In the genomic region with DNA sequence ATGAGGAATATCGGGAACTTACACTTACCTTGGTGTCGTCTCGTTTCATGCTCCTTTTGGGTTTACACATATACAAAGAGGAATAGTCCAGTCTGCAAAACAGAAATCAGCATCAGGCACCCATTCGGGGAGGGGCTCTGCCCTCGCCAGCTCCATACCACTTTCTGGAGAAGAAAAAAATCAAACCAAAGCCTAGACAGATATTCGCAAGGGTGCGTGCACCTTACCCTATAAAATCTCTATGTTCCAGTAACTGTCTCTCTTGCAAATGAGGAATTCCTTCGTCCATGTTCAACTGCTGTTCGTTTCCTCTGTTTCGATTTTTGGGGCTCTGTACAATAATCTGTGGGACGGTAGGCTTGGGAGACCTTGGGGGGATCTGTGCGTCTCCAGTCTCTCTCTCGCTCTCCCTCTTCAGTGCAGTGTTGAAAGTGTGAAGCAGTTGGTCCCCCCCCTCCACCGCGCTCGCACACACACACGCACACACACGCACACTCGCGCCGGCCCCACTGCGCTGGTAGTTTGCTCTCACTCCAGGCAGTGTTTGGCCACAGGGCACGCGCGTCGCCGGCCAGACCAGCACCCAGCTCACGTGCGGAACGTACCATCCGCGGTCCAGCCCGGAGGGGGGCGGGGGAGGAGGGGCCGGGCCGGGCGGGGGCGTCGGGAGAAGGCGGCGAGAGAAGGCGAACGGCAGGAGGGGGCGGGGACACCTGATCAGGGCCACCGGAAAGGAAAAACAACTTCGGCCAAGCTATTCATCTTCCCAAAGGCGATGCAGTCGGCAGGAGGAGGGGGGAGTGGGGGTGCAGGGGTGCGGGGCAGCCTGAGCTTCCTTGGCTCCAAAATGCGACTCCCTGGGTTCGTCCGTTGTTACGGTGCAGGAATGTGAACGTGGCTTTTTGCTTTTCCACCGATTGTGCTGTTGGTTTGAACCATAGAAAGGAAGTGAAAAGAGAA, we compare ENCODE assay signal across 8 cellular contexts. TPM values are rescaled to one million over a fixed set of nuclear protein-coding genes. Genes with fewer than 3 reads are reported as not detected.
A peak's percentile ranks its signal among the peaks of the same experiment; 100 is the strongest.
DNase-seq lines count a peak whose midpoint lies in the region; ATAC-seq, FAIRE-seq and TF ChIP-seq lines count a peak whose summit lies in the region.

TSS of gene BHLHE41 (minus strand) at position 547 of the 960 bp plus-strand sequence. CDS start at position 289, 258 bp downstream.

- H3K4me2 ChIP-seq in K562 (ENCODE audit: insufficient read depth, low read length) (no peak within 1 kb of the TSS), OCI-LY7 (ENCODE audit: low read length) (no peak within 1 kb of the TSS; the same call in 1 of the 2 replicates)

- H3K27me3 ChIP-seq in K562 (ENCODE audit: control insufficient read depth in 2 of 2, insufficient read depth in 2 of 2, low read length in 2 of 2) (peaks cover 46 to 52% of the 10 kb centered on the region in 2 experiments), iPS DF 6.9 (ENCODE audit: control insufficient read depth, insufficient read depth, low read length) (peaks cover 54% of the 10 kb centered on the region), psoas muscle (ENCODE audit: insufficient read depth in 3 of 3, low read length in 2 of 3) (peaks cover 0 to 4% (median 0%) of the 10 kb centered on the region in 3 donors)

- TF ChIP-seq CTCF in K562 (IDR thresholded peaks at IDR 0.05 in 2 of 3, conservative IDR thresholded peaks at IDR 0.05 in 1 of 3; ENCODE audit: insufficient read depth in 2 of 3, low read depth in 1 of 3, low read length in 3 of 3) = no peak
- TF ChIP-seq CTCF in psoas muscle (IDR thresholded peaks at IDR 0.05) = no peak
- TF ChIP-seq CTCF in OCI-LY7 (conservative IDR thresholded peaks at IDR 0.05; ENCODE audit: low read length) = no peak

- DNase-seq in activated CD4-positive, alpha-beta T cell treated with anti-CD3 and anti-CD28 coated beads, Interleukin-2, amount 10 ng/mL, durations not matched to agents 7 days and 5 days = no peak
- no peak for DNase-seq in activated CD4-positive, alpha-beta T cell treated with anti-CD3 and anti-CD28 coated beads, Interleukin-2, amount 50 U/mL, for 4 hours
- peak; percentile 84 for DNase-seq in NCI-H526 treated with DMSO at 0.1 percent for 48 hours (lab: John Stamatoyannopoulos, UW)
- DNase-seq in K562 (ENCODE audit: extremely low read depth in 1 of 4, low spot score in 3 of 4) = peak in 2 of 4 experiments; percentile 47 to 53
- DNase-seq in iPS DF 6.9 (ENCODE audit: low read depth, low spot score) = no peak
- peak; percentile 86 to 93 for DNase-seq in psoas muscle
- DNase-seq in OCI-LY7 (ENCODE audit: low spot score) = no peak

- in situ Hi-C loops in K562 (cut with MboI) = no loop called here

- no peaks in the 10 kb centered on the region for H3K9me2 ChIP-seq in OCI-LY7 (ENCODE audit: insufficient read depth, low read length)

- no peak within 1 kb of the TSS for H3K27ac ChIP-seq in K562 (ENCODE audit: extremely low read depth, low read depth, low read length)
- H3K27ac ChIP-seq in iPS DF 6.9 (ENCODE audit: low read length) = no peak within 1 kb of the TSS
- peak within 1 kb of the TSS; percentile 90 for H3K27ac ChIP-seq in psoas muscle
- H3K27ac ChIP-seq in OCI-LY7 (ENCODE audit: low read depth, low read length, poor library complexity, severe bottlenecking) = no peak within 1 kb of the TSS

- no peak for FAIRE-seq in K562 (lab: Jason Lieb, UNC)

- peaks cover 84% of the 10 kb centered on the region for H3K27me3 Mint-ChIP-seq in activated CD4-positive, alpha-beta T cell treated with anti-CD3 and anti-CD28 coated beads, Interleukin-2, amount 10 ng/mL, durations not matched to agents 7 days and 5 days

- TF ChIP-seq EP300 in K562 (IDR thresholded peaks at IDR 0.05; ENCODE audit: low read length) = no peak

- no TSS peak for BruUV-seq in K562 (replicated peaks; lab: Mats Ljungman, UMichigan)
- no TSS peak for BruUV-seq in OCI-LY7 (replicated peaks; lab: Mats Ljungman, UMichigan)

- H2AFZ ChIP-seq in K562 (ENCODE audit: low read depth, low read length) = no peak within 1 kb of the TSS
- no peak within 1 kb of the TSS for H2AFZ ChIP-seq in OCI-LY7 (ENCODE audit: low read length)

- H3K9ac ChIP-seq in K562 (ENCODE audit: insufficient read depth in 1 of 2, low read depth in 2 of 2, low read length in 2 of 2) = no peak within 1 kb of the TSS

- no peak within 1 kb of the TSS for H3K27ac Mint-ChIP-seq in activated CD4-positive, alpha-beta T cell treated with anti-CD3 and anti-CD28 coated beads, Interleukin-2, amount 10 ng/mL, durations not matched to agents 7 days and 5 days

- peaks cover 2% of the 10 kb centered on the region for H3K36me3 Mint-ChIP-seq in activated CD4-positive, alpha-beta T cell treated with anti-CD3 and anti-CD28 coated beads, Interleukin-2, amount 10 ng/mL, durations not matched to agents 7 days and 5 days (ENCODE audit: low read depth)

- intact Hi-C loops in K562 (cut with micrococcal nuclease) = no loop called here
- intact Hi-C loops in psoas muscle (cut with DNase I) = loop anchor here (5.0 kb wide), 3 partner anchors 73 to 403 kb away; partner anchors contain the start of gene SSPN (in 1 of the 2)
- intact Hi-C loops in OCI-LY7 (cut with micrococcal nuclease; ENCODE audit: unreplicated experiment) = loop anchor here (10.0 kb wide), 1 partner anchor 310 kb away; no protein-coding TSS in a partner anchor

- POLR2A ChIA-PET in activated CD4-positive, alpha-beta T cell treated with anti-CD3 and anti-CD28 coated beads, Interleukin-2, amount 10 ng/mL, durations not matched to agents 7 days and 5 days (lab: Charles Lee) = no interaction called here
- POLR2A ChIA-PET in K562 (lab: Yijun Ruan, JAX) (interaction anchor here (2.1 kb wide), 1 partner anchor 11 kb away, joined by 6 read pairs; no protein-coding TSS in a partner anchor), OCI-LY7 (lab: Charles Lee) (no interaction called here)

- CTCF ChIA-PET in activated CD4-positive, alpha-beta T cell treated with anti-CD3 and anti-CD28 coated beads, Interleukin-2, amount 10 ng/mL, durations not matched to agents 7 days and 5 days (lab: Charles Lee) = interaction anchor here (0.6 to 1.5 kb wide), 2 partner anchors 10 to 931 kb away, joined by 3 to 5 read pairs; no protein-coding TSS in a partner anchor
- CTCF ChIA-PET in K562 (lab: Yijun Ruan, JAX; ENCODE audit: low intra/inter-chr PET ratio) (no interaction called here), OCI-LY7 (lab: Charles Lee; ENCODE audit: unreplicated experiment) (no interaction called here)

- H3K4me1 Mint-ChIP-seq in activated CD4-positive, alpha-beta T cell treated with anti-CD3 and anti-CD28 coated beads, Interleukin-2, amount 10 ng/mL, durations not matched to agents 7 days and 5 days = peaks cover 43% of the 10 kb centered on the region

- 7% methylated on average over 18 of the region's 55 CpGs for WGBS in K562 (ENCODE audit: insufficient coverage, low coverage, missing lambda C conversion rate)
- no CpG with 5 or more reads among the region's 55 CpGs for WGBS in iPS DF 6.9 (ENCODE audit: insufficient coverage, insufficient read length)
- 1 to 3% (median 1%) methylated on average over 43 to 54 of the region's 55 CpGs for WGBS in psoas muscle, 3 donors

- H4K20me1 ChIP-seq in K562 (replicated peaks; ENCODE audit: control insufficient read depth, insufficient read depth, low read length) (no peaks in the 10 kb centered on the region; the same call in 1 of the 2 replicates), OCI-LY7 (ENCODE audit: insufficient read depth, low read length) (no peaks in the 10 kb centered on the region; the same call in 1 of the 2 replicates)

- H3K4me3 ChIP-seq in K562 = no peak within 1 kb of the TSS; the same call in 1 of the 2 replicates
- peak within 1 kb of the TSS; percentile 60; the same call in 1 of the 2 replicates for H3K4me3 ChIP-seq in iPS DF 6.9 (ENCODE audit: low read length)
- peak within 1 kb of the TSS; percentile 77 for H3K4me3 ChIP-seq in psoas muscle
- no peak within 1 kb of the TSS for H3K4me3 ChIP-seq in OCI-LY7 (ENCODE audit: low read depth, low read length, poor library complexity, severe bottlenecking)

- no peaks in the 10 kb centered on the region for H3K9me3 Mint-ChIP-seq in activated CD4-positive, alpha-beta T cell treated with anti-CD3 and anti-CD28 coated beads, Interleukin-2, amount 10 ng/mL, durations not matched to agents 7 days and 5 days

- no peaks in the 10 kb centered on the region for H3K9me3 ChIP-seq in K562 (replicated peaks; ENCODE audit: control insufficient read depth, insufficient read depth, low read depth, low read length)
- no peaks in the 10 kb centered on the region for H3K9me3 ChIP-seq in iPS DF 6.9 (ENCODE audit: control insufficient read depth, insufficient read depth, low read length)
- no peaks in the 10 kb centered on the region for H3K9me3 ChIP-seq in psoas muscle
- H3K9me3 ChIP-seq in OCI-LY7 (ENCODE audit: low read length) = no peaks in the 10 kb centered on the region

- TF ChIP-seq POLR2A in K562 (conservative IDR thresholded peaks at IDR 0.05) = no peak

- H3K9me1 ChIP-seq in K562 (ENCODE audit: control insufficient read depth, insufficient read depth, low read length) = no peaks in the 10 kb centered on the region

- H3K36me3 ChIP-seq in K562 (ENCODE audit: control insufficient read depth, insufficient read depth, low read length) (no peaks in the 10 kb centered on the region), iPS DF 6.9 (ENCODE audit: control insufficient read depth, insufficient read depth, low read length) (no peaks in the 10 kb centered on the region), psoas muscle (ENCODE audit: insufficient read depth in 1 of 2, low read depth in 1 of 2) (no peaks in the 10 kb centered on the region), OCI-LY7 (ENCODE audit: insufficient read depth, low read length) (no peaks in the 10 kb centered on the region)

- ATAC-seq in K562 (no peak), psoas muscle (peak; percentile 54 to 73 (median 68)), HG02588 (IDR thresholded peaks at IDR 0.05; ENCODE audit: unreplicated experiment) (no peak)

- H3K79me2 ChIP-seq in K562 (ENCODE audit: control insufficient read depth, insufficient read depth, low read length) (no peaks in the 10 kb centered on the region), OCI-LY7 (ENCODE audit: insufficient read depth, low read depth, low read length) (no peaks in the 10 kb centered on the region)

- H3K4me3 Mint-ChIP-seq in activated CD4-positive, alpha-beta T cell treated with anti-CD3 and anti-CD28 coated beads, Interleukin-2, amount 10 ng/mL, durations not matched to agents 7 days and 5 days = peak within 1 kb of the TSS; percentile 72

- TF ChIP-seq RAD21 in K562 (CRISPR knock-in tag; conservative IDR thresholded peaks at IDR 0.05 in 1 of 2, IDR thresholded peaks at IDR 0.05 in 1 of 2) = no peak

- H3K4me1 ChIP-seq in K562 (replicated peaks in 1 of 2; ENCODE audit: control insufficient read depth in 2 of 2, insufficient read depth in 2 of 2, low read length in 2 of 2) = peaks cover 0 to 25% of the 10 kb centered on the region in 2 experiments; a peak in 4 of 5 replicates
- H3K4me1 ChIP-seq in iPS DF 6.9 (ENCODE audit: control insufficient read depth, insufficient read depth, low read length) = no peaks in the 10 kb centered on the region
- H3K4me1 ChIP-seq in psoas muscle = peaks cover 15% of the 10 kb centered on the region
- no peaks in the 10 kb centered on the region for H3K4me1 ChIP-seq in OCI-LY7 (ENCODE audit: insufficient read depth, low read length, poor library complexity, severe bottlenecking)

RNA-seq across cellular contexts. Expression of gene BHLHE41, which starts in this region (rescaled TPM):
- total RNA-seq in activated CD4-positive, alpha-beta T cell treated with anti-CD3 and anti-CD28 coated beads, Interleukin-2, amount 10 ng/mL, durations not matched to agents 7 days and 5 days = not detected
- not detected in 2 replicates for total RNA-seq in K562 (2011; cell fraction: chromatin; rRNA removed; ENCODE audit: low replicate concordance)
- not detected in 2 replicates for total RNA-seq in K562 (2011; cell fraction: nucleolus; rRNA removed)
- not detected in 2 replicates for total RNA-seq in K562 (2011; cell fraction: nucleoplasm; rRNA removed)
- total RNA-seq in K562 (2014; rRNA removed) = not detected in 2 replicates
- not detected in 2 replicates for total RNA-seq in K562 (2014; rRNA removed; fragmentation: Illumina TruSeq; extraction: Trizol)
- total RNA-seq in K562 (2015; rRNA removed; fragmentation: Illumina TruSeq; extraction: Trizol) = not detected in 2 replicates
- total RNA-seq in K562 (2021) = 0.45 TPM in 1 of 2 replicates, not detected in the other
- not detected in 2 replicates for polyA plus RNA-seq in K562 (2011; rRNA removed)
- not detected in 2 replicates for polyA plus RNA-seq in K562 (2011; cell fraction: cytosol; rRNA removed)
- polyA plus RNA-seq in K562 (2011; cell fraction: nucleus; rRNA removed) = not detected in 2 replicates
- 0.03 TPM in 1 of 2 replicates, not detected in the other for polyA plus RNA-seq in K562 (2012)
- not detected in 2 replicates for polyA plus RNA-seq in K562 (2014; fragmentation: Illumina TruSeq; extraction: Trizol)
- not detected for polyA plus RNA-seq in K562 (2014; fragmentation: Nextera tagmentation; extraction: Ambion mirVana)
- not detected in 2 replicates for polyA plus RNA-seq in K562 (2014; rRNA removed)
- polyA minus RNA-seq in K562 (2011; rRNA and poly(A)+ RNA removed) = not detected in 2 replicates
- not detected in 2 replicates for polyA minus RNA-seq in K562 (2011; cell fraction: cytosol; rRNA and poly(A)+ RNA removed)
- not detected in 2 replicates for polyA minus RNA-seq in K562 (2011; cell fraction: nucleus; rRNA and poly(A)+ RNA removed)
- 10 to 100 TPM; 10.3 to 41.5 (median 34.2) TPM for total RNA-seq in psoas muscle
- 10 to 100 TPM in 1 of 3 donors, 1 to 10 TPM in 2; 7.4 to 11.1 (median 9.2) TPM for polyA plus RNA-seq in psoas muscle
- not detected in 2 replicates for total RNA-seq in OCI-LY7 (2014; rRNA removed; shearing (Covaris generic))
- total RNA-seq in OCI-LY7 (2022) = not detected in 2 replicates

Comparison
In these comparisons a context has a peak if more than half of its experiments do, and no peak if none do; other contexts are left out.
1. RNA of gene BHLHE41 (total RNA-seq): 10.3 to 41.5 TPM in psoas muscle; not detected in activated CD4-positive, alpha-beta T cell treated with anti-CD3 and anti-CD28 coated beads, Interleukin-2, amount 10 ng/mL, durations not matched to agents 7 days and 5 days, 0.45 TPM in K562 and not detected in OCI-LY7; every median in the first group is over 4 times any median in the second.
2. RNA of gene BHLHE41 (polyA plus RNA-seq): 7.4 to 11.1 TPM in psoas muscle; 0.03 TPM in K562; every median in the first group is over 4 times any median in the second.
3. DNase-seq: peak in NCI-H526 treated with DMSO at 0.1 percent for 48 hours (single experiment) and psoas muscle (2 of 2); none in activated CD4-positive, alpha-beta T cell treated with anti-CD3 and anti-CD28 coated beads, Interleukin-2, amount 10 ng/mL, durations not matched to agents 7 days and 5 days (single experiment), activated CD4-positive, alpha-beta T cell treated with anti-CD3 and anti-CD28 coated beads, Interleukin-2, amount 50 U/mL, for 4 hours (0 of 2), iPS DF 6.9 (single experiment) and OCI-LY7 (single experiment).
4. ATAC-seq: peak in psoas muscle (4 of 4); none in K562 (single experiment) and HG02588 (single experiment).
5. H3K4me3 ChIP-seq: peak in iPS DF 6.9 (single experiment) and psoas muscle (single experiment); none in K562 (single experiment) and OCI-LY7 (single experiment).